Comparison of ENCODE assay signal across 1 cellular context in genomic region chr10:95806687-95807380, GRCh38. TPM values are rescaled to one million over a fixed set of nuclear protein-coding genes. Genes with fewer than 3 reads are reported as not detected.
"Had no signal": no experiment of that assay in that cellular context is flagged by ENCODE, and none has a peak within 500 bp of the region (broad histone marks: within the 10 kb centered on the region; RNA-seq: fewer than 3 reads in every experiment).

No MANE protein-coding gene starts in this region.

RNA-seq across cellular contexts. Expression of gene ENTPD1, which starts 50.9 kb away (rescaled TPM):
- total RNA-seq: RPMI7951 had no signal
